Comparison of ENCODE assay signal across 7 cellular contexts in genomic region chr21:14881863-14882262, GRCh38.
"Had no signal": no experiment of that assay in that cellular context is flagged by ENCODE, and none has a peak within 500 bp of the region (broad histone marks: within the 10 kb centered on the region; RNA-seq: fewer than 3 reads in every experiment).

No MANE protein-coding gene starts in this region.

- DNase-seq: H7, KBM-7 had no signal

- H3K27me3 Mint-ChIP-seq: IgD-negative memory B cell had no signal

- H3K4me3 ChIP-seq: GM23338, HAP-1 had no signal

- H3K27ac ChIP-seq: KMS-11 had no signal

- H3K36me3 Mint-ChIP-seq: IgD-negative memory B cell had no signal

- H3K9me3 ChIP-seq: HAP-1 had no signal

- H3K9me3 Mint-ChIP-seq: GM23338, IgD-negative memory B cell had no signal

- H3K4me2 ChIP-seq: GM23338, KMS-11 had no signal

- ATAC-seq: GM23338, HCT116 had no signal

- H3K4me1 ChIP-seq: HAP-1 had no signal

- H3K36me3 ChIP-seq: HAP-1 had no signal

- H3K4me3 Mint-ChIP-seq: GM23338, IgD-negative memory B cell had no signal

- H2AFZ ChIP-seq: GM23338 had no signal

- H3K27ac Mint-ChIP-seq: GM23338, IgD-negative memory B cell had no signal

- H3K9ac ChIP-seq: KMS-11 had no signal
